Comparison of ENCODE assay signal across 18 cellular contexts in the genomic region with DNA sequence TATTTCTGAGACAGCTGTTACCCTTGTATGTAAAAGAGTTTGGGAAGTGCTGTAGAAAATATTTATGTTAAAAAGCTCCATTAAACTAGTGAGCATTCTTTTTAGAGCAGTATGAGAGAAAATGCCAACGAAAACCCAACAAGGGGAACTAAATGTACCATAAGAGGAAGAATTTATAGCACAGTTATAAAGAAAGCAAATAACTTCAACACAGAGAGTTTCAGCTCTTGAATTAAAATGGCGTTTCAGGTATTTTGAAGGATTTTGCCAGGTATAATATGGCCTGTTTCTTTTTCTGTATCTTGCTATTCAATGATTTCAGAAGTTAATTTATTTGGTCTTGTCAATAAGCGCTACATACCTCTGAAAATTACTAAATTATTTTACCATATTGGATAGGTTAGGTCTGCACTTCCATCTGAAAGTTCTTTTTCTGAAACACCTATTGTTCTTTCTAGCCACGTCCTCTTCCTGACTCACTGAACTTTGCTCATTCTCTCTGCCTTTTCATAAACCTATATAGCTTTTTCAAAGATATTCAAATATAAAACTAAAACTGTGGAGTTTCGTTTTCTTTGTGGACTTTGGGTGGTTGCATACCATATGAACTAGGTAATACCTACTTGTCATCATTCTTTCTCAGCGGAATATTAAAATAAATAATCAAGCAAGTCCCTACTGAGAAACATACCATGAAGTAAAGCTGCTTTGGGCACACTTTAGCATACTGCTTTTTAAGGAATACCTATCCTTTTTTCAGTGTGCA.
DNase-seq lines count a peak whose midpoint lies in the region; ATAC-seq and TF ChIP-seq lines count a peak whose summit lies in the region.
"Had no signal": no experiment of that assay in that cellular context is flagged by ENCODE, and none has a peak within 500 bp of the region (broad histone marks: within the 10 kb centered on the region; RNA-seq: fewer than 3 reads in every experiment).

No MANE protein-coding gene starts in this region.

- no peak for TF ChIP-seq CTCF in HFFc6 (IDR thresholded peaks at IDR 0.05)
- no peak for TF ChIP-seq CTCF in Peyer's patch (IDR thresholded peaks at IDR 0.05)

- H3K27me3 ChIP-seq in adipocyte (replicated peaks; ENCODE audit: control insufficient read depth, insufficient read depth, low read length) (no peaks in the 10 kb centered on the region), Peyer's patch (no peaks in the 10 kb centered on the region)
- H3K27me3 ChIP-seq: upper lobe of left lung had no signal

- peak overlapping the region; percentile 64 for H3K27ac Mint-ChIP-seq in HFFc6
- no peak overlapping the region for H3K27ac Mint-ChIP-seq in activated CD4-positive, alpha-beta memory T cell treated with anti-CD3 and anti-CD28 coated beads, Interleukin-2, amount 10 ng/mL, durations not matched to agents 7 days and 5 days
- H3K27ac Mint-ChIP-seq: activated B cell treated with CpG ODN at 0.5 μM for 24 hours, endodermal cell, memory B cell had no signal

- peak overlapping the region; percentile 56; the same call in 1 of the 2 replicates for H3K4me3 Mint-ChIP-seq in HFFc6
- H3K4me3 Mint-ChIP-seq in activated CD4-positive, alpha-beta memory T cell treated with anti-CD3 and anti-CD28 coated beads, Interleukin-2, amount 10 ng/mL, durations not matched to agents 7 days and 5 days, result no peak overlapping the region
- H3K4me3 Mint-ChIP-seq: activated B cell treated with CpG ODN at 0.5 μM for 24 hours, endodermal cell, memory B cell had no signal

- H3K4me1 ChIP-seq in adipocyte (ENCODE audit: control insufficient read depth, insufficient read depth, low read length) (peaks cover 6% of the 10 kb centered on the region), Peyer's patch (no peaks in the 10 kb centered on the region)
- H3K4me1 ChIP-seq: upper lobe of left lung had no signal

- H3K36me3 ChIP-seq in adipocyte (ENCODE audit: control insufficient read depth, insufficient read depth, low read length, severe bottlenecking) (no peaks in the 10 kb centered on the region), Peyer's patch (no peaks in the 10 kb centered on the region)
- H3K36me3 ChIP-seq: upper lobe of left lung had no signal

- no peak overlapping the region for H3K27ac ChIP-seq in Peyer's patch
- H3K27ac ChIP-seq: SK-N-MC, upper lobe of left lung had no signal

- POLR2A ChIA-PET in activated CD4-positive, alpha-beta memory T cell treated with anti-CD3 and anti-CD28 coated beads, Interleukin-2, amount 10 ng/mL, durations not matched to agents 7 days and 5 days (lab: Charles Lee), result no interaction called here

- no peak overlapping the region for H3K9ac ChIP-seq in adipocyte (ENCODE audit: low read length)

- no peak for TF ChIP-seq POLR2A in Peyer's patch (IDR thresholded peaks at IDR 0.05)

- H3K4me1 Mint-ChIP-seq in HFFc6 (ENCODE audit: low read depth), result peaks cover 53% of the 10 kb centered on the region
- H3K4me1 Mint-ChIP-seq in activated CD4-positive, alpha-beta memory T cell treated with anti-CD3 and anti-CD28 coated beads, Interleukin-2, amount 10 ng/mL, durations not matched to agents 7 days and 5 days, result no peaks in the 10 kb centered on the region
- H3K4me1 Mint-ChIP-seq: activated B cell treated with CpG ODN at 0.5 μM for 24 hours, memory B cell had no signal

- H3K9me3 ChIP-seq in adipocyte (ENCODE audit: control insufficient read depth, low read length), result no peaks in the 10 kb centered on the region
- H3K9me3 ChIP-seq in Peyer's patch, result no peaks in the 10 kb centered on the region
- H3K9me3 ChIP-seq: upper lobe of left lung had no signal

- ATAC-seq in GM18861 (IDR thresholded peaks at IDR 0.05; ENCODE audit: unreplicated experiment), result no peak

- DNase-seq in A172 (ENCODE audit: low spot score) (peak; percentile 29), HFFc6 (peak; percentile 10), adipocyte (ENCODE audit: low read depth) (peak; percentile 59), glomerular visceral epithelial cell (ENCODE audit: extremely low spot score) (peak; percentile 62), NCI-H2196 (lab: John Stamatoyannopoulos, UW; ENCODE audit: unreplicated experiment) (no peak), Peyer's patch (no peak)
- DNase-seq in activated CD4-positive, alpha-beta memory T cell treated with anti-CD3 and anti-CD28 coated beads, Interleukin-2, amount 10 ng/mL, durations not matched to agents 7 days and 5 days, result no peak
- DNase-seq: activated B cell treated with CpG ODN at 0.5 μM for 24 hours, anterior cingulate cortex, DND-41, endodermal cell, NCI-H2029, NCI-H82, occipital lobe, upper lobe of left lung had no signal

- no peaks in the 10 kb centered on the region for H3K27me3 Mint-ChIP-seq in HFFc6 (ENCODE audit: insufficient read depth)
- no peaks in the 10 kb centered on the region for H3K27me3 Mint-ChIP-seq in activated CD4-positive, alpha-beta memory T cell treated with anti-CD3 and anti-CD28 coated beads, Interleukin-2, amount 10 ng/mL, durations not matched to agents 7 days and 5 days
- H3K27me3 Mint-ChIP-seq: activated B cell treated with CpG ODN at 0.5 μM for 24 hours, memory B cell had no signal

- peaks cover 13% of the 10 kb centered on the region for H3K36me3 Mint-ChIP-seq in HFFc6 (ENCODE audit: low read depth)
- no peaks in the 10 kb centered on the region for H3K36me3 Mint-ChIP-seq in activated CD4-positive, alpha-beta memory T cell treated with anti-CD3 and anti-CD28 coated beads, Interleukin-2, amount 10 ng/mL, durations not matched to agents 7 days and 5 days (ENCODE audit: low read depth)
- H3K36me3 Mint-ChIP-seq: memory B cell had no signal

- H3K9me3 Mint-ChIP-seq in HFFc6, result no peaks in the 10 kb centered on the region; the same call in 1 of the 2 replicates
- no peaks in the 10 kb centered on the region for H3K9me3 Mint-ChIP-seq in activated CD4-positive, alpha-beta memory T cell treated with anti-CD3 and anti-CD28 coated beads, Interleukin-2, amount 10 ng/mL, durations not matched to agents 7 days and 5 days
- H3K9me3 Mint-ChIP-seq: activated B cell treated with CpG ODN at 0.5 μM for 24 hours had no signal

- peak overlapping the region; percentile 17 for H3K4me3 ChIP-seq in adipocyte (ENCODE audit: low read length)
- no peak overlapping the region for H3K4me3 ChIP-seq in Peyer's patch
- H3K4me3 ChIP-seq: SK-N-MC, upper lobe of left lung had no signal

- CTCF ChIA-PET in activated CD4-positive, alpha-beta memory T cell treated with anti-CD3 and anti-CD28 coated beads, Interleukin-2, amount 10 ng/mL, durations not matched to agents 7 days and 5 days (lab: Charles Lee), result no interaction called here

Comparison
In these comparisons a context has a peak if more than half of its experiments do, and no peak if none do; other contexts are left out.
1. DNase-seq: peak in A172 (single experiment), HFFc6 (single experiment), adipocyte (single experiment) and glomerular visceral epithelial cell (single experiment); none in activated CD4-positive, alpha-beta memory T cell treated with anti-CD3 and anti-CD28 coated beads, Interleukin-2, amount 10 ng/mL, durations not matched to agents 7 days and 5 days (single experiment), NCI-H2196 (single experiment) and Peyer's patch (0 of 3).